In the genomic region with DNA sequence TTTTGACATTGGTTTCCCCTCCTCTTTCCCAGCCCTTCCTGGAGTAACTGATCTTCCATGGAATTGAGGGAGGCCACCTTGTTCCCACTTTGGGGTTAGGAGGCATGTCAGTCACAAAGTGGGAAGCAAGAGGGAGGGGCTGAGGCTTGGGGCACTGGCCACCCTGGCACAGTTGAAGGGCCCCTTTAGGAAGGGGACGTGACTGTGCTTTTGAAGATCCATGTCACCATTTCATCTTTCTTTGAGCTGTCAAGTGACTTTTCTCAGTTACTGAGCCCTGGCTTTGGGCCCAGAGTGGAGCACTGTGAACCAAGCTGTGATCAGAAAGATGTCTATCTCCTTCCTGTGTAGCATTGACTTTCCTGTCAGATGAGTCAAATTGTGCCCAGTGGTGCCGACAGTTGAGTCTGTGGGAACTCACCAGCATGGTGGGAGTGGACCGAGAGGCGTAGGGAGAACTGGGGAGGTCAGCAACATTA, we compare ENCODE assay signal across 8 cellular contexts. TPM values are rescaled to one million over a fixed set of nuclear protein-coding genes. Genes with fewer than 3 reads are reported as not detected.
A peak's percentile ranks its signal among the peaks of the same experiment; 100 is the strongest.
DNase-seq lines count a peak whose midpoint lies in the region; ATAC-seq and TF ChIP-seq lines count a peak whose summit lies in the region.

No MANE protein-coding gene starts in this region.

- POLR2A ChIA-PET in activated CD4-positive, alpha-beta T cell treated with anti-CD3 and anti-CD28 coated beads, Interleukin-2, amount 10 ng/mL, durations not matched to agents 7 days and 5 days (lab: Charles Lee), result interaction anchor here (0.5 to 0.9 kb wide), 3 partner anchors 9 to 25 kb away, joined by 3 to 5 read pairs (median 4); no protein-coding TSS in a partner anchor

- ATAC-seq in GM21786 (IDR thresholded peaks at IDR 0.05; ENCODE audit: unreplicated experiment) (peak; percentile 45), GM19328 (IDR thresholded peaks at IDR 0.05; ENCODE audit: unreplicated experiment) (no peak), GM21717 (IDR thresholded peaks at IDR 0.05; ENCODE audit: unreplicated experiment) (no peak)

- TF ChIP-seq CTCF in endothelial cell (IDR thresholded peaks at IDR 0.05; ENCODE audit: unreplicated experiment), result no peak

- no peaks in the 10 kb centered on the region for H3K27me3 Mint-ChIP-seq in activated CD4-positive, alpha-beta T cell treated with anti-CD3 and anti-CD28 coated beads, Interleukin-2, amount 10 ng/mL, durations not matched to agents 7 days and 5 days
- H3K27me3 Mint-ChIP-seq in endothelial cell (ENCODE audit: unreplicated experiment), result peaks cover 1% of the 10 kb centered on the region

- peaks cover 71% of the 10 kb centered on the region for H3K4me1 Mint-ChIP-seq in activated CD4-positive, alpha-beta T cell treated with anti-CD3 and anti-CD28 coated beads, Interleukin-2, amount 10 ng/mL, durations not matched to agents 7 days and 5 days
- H3K4me1 Mint-ChIP-seq in endothelial cell (ENCODE audit: unreplicated experiment), result peaks cover 7% of the 10 kb centered on the region

- CTCF ChIA-PET in activated CD4-positive, alpha-beta T cell treated with anti-CD3 and anti-CD28 coated beads, Interleukin-2, amount 10 ng/mL, durations not matched to agents 7 days and 5 days (lab: Charles Lee), result interaction anchor here (0.7 to 1.7 kb wide), 10 partner anchors 8 to 244 kb away, joined by 3 to 5 read pairs (median 3); no protein-coding TSS in a partner anchor

- peak; percentile 74 for DNase-seq in activated CD4-positive, alpha-beta T cell treated with anti-CD3 and anti-CD28 coated beads, Interleukin-2, amount 10 ng/mL, durations not matched to agents 7 days and 5 days
- no peak for DNase-seq in endothelial cell (ENCODE audit: low spot score)
- DNase-seq in stimulated activated CD4-positive, alpha-beta T cell treated with anti-CD3 and anti-CD28 coated beads, Interleukin-1b, Interleukin-23, amount 100 ng/mL, for 48 hours, result peak; percentile 76
- no peak for DNase-seq in NCI-H2171 treated with DMSO at 0.1 percent for 48 hours (lab: John Stamatoyannopoulos, UW)
- no peak for DNase-seq in midbrain (lab: John Stamatoyannopoulos, UW)

- H3K36me3 Mint-ChIP-seq in activated CD4-positive, alpha-beta T cell treated with anti-CD3 and anti-CD28 coated beads, Interleukin-2, amount 10 ng/mL, durations not matched to agents 7 days and 5 days (ENCODE audit: low read depth), result peaks cover 2% of the 10 kb centered on the region
- H3K36me3 Mint-ChIP-seq in endothelial cell (ENCODE audit: low read depth, unreplicated experiment), result no peaks in the 10 kb centered on the region

- peak overlapping the region; percentile 78 for H3K27ac Mint-ChIP-seq in activated CD4-positive, alpha-beta T cell treated with anti-CD3 and anti-CD28 coated beads, Interleukin-2, amount 10 ng/mL, durations not matched to agents 7 days and 5 days
- H3K27ac Mint-ChIP-seq in endothelial cell (ENCODE audit: unreplicated experiment), result peak overlapping the region; percentile 80

- no peak overlapping the region for H3K4me3 Mint-ChIP-seq in activated CD4-positive, alpha-beta T cell treated with anti-CD3 and anti-CD28 coated beads, Interleukin-2, amount 10 ng/mL, durations not matched to agents 7 days and 5 days
- H3K4me3 Mint-ChIP-seq in endothelial cell (ENCODE audit: unreplicated experiment), result no peak overlapping the region

- no peaks in the 10 kb centered on the region for H3K9me3 Mint-ChIP-seq in activated CD4-positive, alpha-beta T cell treated with anti-CD3 and anti-CD28 coated beads, Interleukin-2, amount 10 ng/mL, durations not matched to agents 7 days and 5 days
- no peaks in the 10 kb centered on the region for H3K9me3 Mint-ChIP-seq in endothelial cell (ENCODE audit: unreplicated experiment)

RNA-seq across cellular contexts. Expression of a gene that starts 38.5 kb away (rescaled TPM):
- not detected for total RNA-seq in activated CD4-positive, alpha-beta T cell treated with anti-CD3 and anti-CD28 coated beads, Interleukin-2, amount 10 ng/mL, durations not matched to agents 7 days and 5 days
- total RNA-seq in endothelial cell (ENCODE audit: unreplicated experiment), result 27.8 TPM

RNA-seq across cellular contexts. Expression of a gene that starts 38.7 kb away (rescaled TPM):
- total RNA-seq in activated CD4-positive, alpha-beta T cell treated with anti-CD3 and anti-CD28 coated beads, Interleukin-2, amount 10 ng/mL, durations not matched to agents 7 days and 5 days, result not detected
- 79.3 TPM for total RNA-seq in endothelial cell (ENCODE audit: unreplicated experiment)

RNA-seq across cellular contexts. Expression of a gene that starts 58.4 kb away (rescaled TPM):
- total RNA-seq in activated CD4-positive, alpha-beta T cell treated with anti-CD3 and anti-CD28 coated beads, Interleukin-2, amount 10 ng/mL, durations not matched to agents 7 days and 5 days, result 1 to 10 TPM; 9.1 to 9.3 TPM
- total RNA-seq in endothelial cell (ENCODE audit: unreplicated experiment), result 1.0 TPM

Comparison
In these comparisons a context has a peak if more than half of its experiments do, and no peak if none do; other contexts are left out.
1. DNase-seq: peak in activated CD4-positive, alpha-beta T cell treated with anti-CD3 and anti-CD28 coated beads, Interleukin-2, amount 10 ng/mL, durations not matched to agents 7 days and 5 days (single experiment) and stimulated activated CD4-positive, alpha-beta T cell treated with anti-CD3 and anti-CD28 coated beads, Interleukin-1b, Interleukin-23, amount 100 ng/mL, for 48 hours (single experiment); none in endothelial cell (single experiment), NCI-H2171 treated with DMSO at 0.1 percent for 48 hours (single experiment) and midbrain (single experiment).
2. RNA of a gene that starts 38.5 kb away (total RNA-seq): 27.8 TPM in endothelial cell (single experiment); not detected in activated CD4-positive, alpha-beta T cell treated with anti-CD3 and anti-CD28 coated beads, Interleukin-2, amount 10 ng/mL, durations not matched to agents 7 days and 5 days; every median in the first group is over 10 times any median in the second.
3. RNA of a gene that starts 38.7 kb away (total RNA-seq): 79.3 TPM in endothelial cell (single experiment); not detected in activated CD4-positive, alpha-beta T cell treated with anti-CD3 and anti-CD28 coated beads, Interleukin-2, amount 10 ng/mL, durations not matched to agents 7 days and 5 days; every median in the first group is over 10 times any median in the second.